ENCODE assay signal across 1 cellular context in the genomic region with DNA sequence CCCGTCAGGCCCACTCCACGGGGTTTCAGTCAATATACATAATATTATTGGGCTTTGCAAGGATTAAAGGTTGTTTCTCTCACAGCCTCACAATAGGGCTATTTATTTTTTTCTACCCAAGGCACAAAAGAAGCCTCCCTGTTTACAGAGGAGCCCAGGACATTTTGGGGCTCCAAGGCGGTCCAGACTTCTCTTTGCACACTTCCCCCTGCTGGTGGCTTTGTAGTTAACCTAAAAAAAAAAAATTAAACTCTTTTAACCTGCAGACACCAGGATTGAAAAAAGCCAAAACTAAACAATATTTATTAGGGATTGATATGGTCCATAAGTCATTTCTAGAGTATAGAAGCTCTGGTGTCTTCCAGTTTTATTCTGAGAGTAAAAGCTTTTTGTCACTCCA.
TF ChIP-seq lines count a peak whose summit lies in the region.

No MANE protein-coding gene starts in this region.

TF ChIP-seq in WTC11, 78 proteins besides CTCF, POLR2A, EP300 and RAD21 (continued from another document):
- TF ChIP-seq ZNF425 (CRISPR knock-in tag; conservative IDR thresholded peaks at IDR 0.05) (no peak), ATF6 (CRISPR knock-in tag; IDR thresholded peaks at IDR 0.05) (no peak), IRF2 (CRISPR knock-in tag; IDR thresholded peaks at IDR 0.05; ENCODE audit: borderline replicate concordance, low read depth) (no peak), ZBTB21 (CRISPR knock-in tag; IDR thresholded peaks at IDR 0.05; ENCODE audit: borderline replicate concordance) (no peak), TP53 (CRISPR knock-in tag; IDR thresholded peaks at IDR 0.05) (no peak), MAX (CRISPR knock-in tag; IDR thresholded peaks at IDR 0.05) (no peak), HMGA2 (CRISPR knock-in tag; IDR thresholded peaks at IDR 0.05) (no peak), CREM (CRISPR knock-in tag; IDR thresholded peaks at IDR 0.05) (no peak), GRHL2 (CRISPR knock-in tag; IDR thresholded peaks at IDR 0.05; ENCODE audit: insufficient replicate concordance, severe bottlenecking) (no peak)
- TF ChIP-seq, protein P1, sequence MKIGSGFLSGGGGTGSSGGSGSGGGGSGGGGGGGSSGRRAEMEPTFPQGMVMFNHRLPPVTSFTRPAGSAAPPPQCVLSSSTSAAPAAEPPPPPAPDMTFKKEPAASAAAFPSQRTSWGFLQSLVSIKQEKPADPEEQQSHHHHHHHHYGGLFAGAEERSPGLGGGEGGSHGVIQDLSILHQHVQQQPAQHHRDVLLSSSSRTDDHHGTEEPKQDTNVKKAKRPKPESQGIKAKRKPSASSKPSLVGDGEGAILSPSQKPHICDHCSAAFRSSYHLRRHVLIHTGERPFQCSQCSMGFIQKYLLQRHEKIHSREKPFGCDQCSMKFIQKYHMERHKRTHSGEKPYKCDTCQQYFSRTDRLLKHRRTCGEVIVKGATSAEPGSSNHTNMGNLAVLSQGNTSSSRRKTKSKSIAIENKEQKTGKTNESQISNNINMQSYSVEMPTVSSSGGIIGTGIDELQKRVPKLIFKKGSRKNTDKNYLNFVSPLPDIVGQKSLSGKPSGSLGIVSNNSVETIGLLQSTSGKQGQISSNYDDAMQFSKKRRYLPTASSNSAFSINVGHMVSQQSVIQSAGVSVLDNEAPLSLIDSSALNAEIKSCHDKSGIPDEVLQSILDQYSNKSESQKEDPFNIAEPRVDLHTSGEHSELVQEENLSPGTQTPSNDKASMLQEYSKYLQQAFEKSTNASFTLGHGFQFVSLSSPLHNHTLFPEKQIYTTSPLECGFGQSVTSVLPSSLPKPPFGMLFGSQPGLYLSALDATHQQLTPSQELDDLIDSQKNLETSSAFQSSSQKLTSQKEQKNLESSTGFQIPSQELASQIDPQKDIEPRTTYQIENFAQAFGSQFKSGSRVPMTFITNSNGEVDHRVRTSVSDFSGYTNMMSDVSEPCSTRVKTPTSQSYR (CRISPR knock-in tag; IDR thresholded peaks at IDR 0.05) = no peak
- TF ChIP-seq, protein P2, sequence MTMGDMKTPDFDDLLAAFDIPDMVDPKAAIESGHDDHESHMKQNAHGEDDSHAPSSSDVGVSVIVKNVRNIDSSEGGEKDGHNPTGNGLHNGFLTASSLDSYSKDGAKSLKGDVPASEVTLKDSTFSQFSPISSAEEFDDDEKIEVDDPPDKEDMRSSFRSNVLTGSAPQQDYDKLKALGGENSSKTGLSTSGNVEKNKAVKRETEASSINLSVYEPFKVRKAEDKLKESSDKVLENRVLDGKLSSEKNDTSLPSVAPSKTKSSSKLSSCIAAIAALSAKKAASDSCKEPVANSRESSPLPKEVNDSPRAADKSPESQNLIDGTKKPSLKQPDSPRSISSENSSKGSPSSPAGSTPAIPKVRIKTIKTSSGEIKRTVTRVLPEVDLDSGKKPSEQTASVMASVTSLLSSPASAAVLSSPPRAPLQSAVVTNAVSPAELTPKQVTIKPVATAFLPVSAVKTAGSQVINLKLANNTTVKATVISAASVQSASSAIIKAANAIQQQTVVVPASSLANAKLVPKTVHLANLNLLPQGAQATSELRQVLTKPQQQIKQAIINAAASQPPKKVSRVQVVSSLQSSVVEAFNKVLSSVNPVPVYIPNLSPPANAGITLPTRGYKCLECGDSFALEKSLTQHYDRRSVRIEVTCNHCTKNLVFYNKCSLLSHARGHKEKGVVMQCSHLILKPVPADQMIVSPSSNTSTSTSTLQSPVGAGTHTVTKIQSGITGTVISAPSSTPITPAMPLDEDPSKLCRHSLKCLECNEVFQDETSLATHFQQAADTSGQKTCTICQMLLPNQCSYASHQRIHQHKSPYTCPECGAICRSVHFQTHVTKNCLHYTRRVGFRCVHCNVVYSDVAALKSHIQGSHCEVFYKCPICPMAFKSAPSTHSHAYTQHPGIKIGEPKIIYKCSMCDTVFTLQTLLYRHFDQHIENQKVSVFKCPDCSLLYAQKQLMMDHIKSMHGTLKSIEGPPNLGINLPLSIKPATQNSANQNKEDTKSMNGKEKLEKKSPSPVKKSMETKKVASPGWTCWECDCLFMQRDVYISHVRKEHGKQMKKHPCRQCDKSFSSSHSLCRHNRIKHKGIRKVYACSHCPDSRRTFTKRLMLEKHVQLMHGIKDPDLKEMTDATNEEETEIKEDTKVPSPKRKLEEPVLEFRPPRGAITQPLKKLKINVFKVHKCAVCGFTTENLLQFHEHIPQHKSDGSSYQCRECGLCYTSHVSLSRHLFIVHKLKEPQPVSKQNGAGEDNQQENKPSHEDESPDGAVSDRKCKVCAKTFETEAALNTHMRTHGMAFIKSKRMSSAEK (CRISPR knock-in tag; IDR thresholded peaks at IDR 0.05; ENCODE audit: borderline replicate concordance) = no peak
